1 cellular context compared by ENCODE assay signal in the genomic region with DNA sequence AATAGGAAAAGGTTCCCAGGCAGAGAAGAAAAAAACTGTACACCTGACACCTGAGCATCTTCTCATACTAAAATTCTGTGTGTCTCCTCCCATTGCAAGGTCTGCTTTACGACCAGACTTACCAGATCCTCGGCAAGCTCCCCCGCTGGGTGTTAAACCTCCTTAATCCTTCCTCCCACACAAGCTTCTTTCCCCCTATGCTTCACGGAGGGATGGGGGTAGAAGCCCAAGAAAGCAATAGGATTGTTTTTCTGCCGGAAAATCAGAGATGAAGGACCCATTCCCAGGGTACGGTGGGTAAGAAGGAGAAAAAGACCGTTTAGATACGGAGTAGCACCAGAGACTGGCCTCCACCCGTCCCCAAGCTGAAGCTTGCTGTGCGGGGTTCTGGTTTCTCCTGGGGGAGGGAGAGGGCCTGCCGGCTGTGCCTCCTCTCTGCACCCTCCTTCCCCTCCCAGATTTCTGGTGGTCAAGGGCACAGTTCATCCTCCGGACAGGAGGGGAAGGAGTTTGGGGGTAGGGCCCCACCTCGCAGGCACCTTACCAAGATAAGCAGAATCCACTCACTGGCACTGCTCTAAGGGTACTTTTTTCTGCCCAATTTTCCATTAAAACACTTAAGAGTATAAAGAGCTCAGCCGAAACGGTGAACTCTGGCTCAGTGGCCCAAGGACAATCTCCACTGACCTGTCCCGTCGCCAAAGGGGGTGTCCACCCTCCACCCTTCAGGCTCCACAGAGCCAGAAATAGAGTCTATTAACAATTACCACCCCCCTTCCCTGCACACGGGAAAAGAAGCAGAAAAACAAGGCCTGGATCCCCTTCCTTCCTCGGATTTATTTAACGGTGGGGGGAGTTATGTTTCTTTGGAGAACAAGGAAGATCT.
TF ChIP-seq lines count a peak whose summit lies in the region.

No MANE protein-coding gene starts in this region.

TF ChIP-seq in GM23338, 12 proteins besides CTCF, POLR2A, EP300 and RAD21 (continued from another document):
- TF ChIP-seq ZNF331 (CRISPR knock-in tag; IDR thresholded peaks at IDR 0.05; ENCODE audit: low read depth) = no peak
- no peak for TF ChIP-seq ETS1 (IDR thresholded peaks at IDR 0.05)
- TF ChIP-seq NANOG (IDR thresholded peaks at IDR 0.05; ENCODE audit: borderline replicate concordance) = no peak
- TF ChIP-seq EZH2 (IDR thresholded peaks at IDR 0.05; ENCODE audit: low read depth, unreplicated experiment) = no peak
- TF ChIP-seq POLR2AphosphoS5 (IDR thresholded peaks at IDR 0.05; ENCODE audit: low read depth) = no peak; the same call in 1 of the 2 replicates
- TF ChIP-seq EZH2phosphoT487 (IDR thresholded peaks at IDR 0.05; ENCODE audit: unreplicated experiment) = no peak
- TF ChIP-seq REST (IDR thresholded peaks at IDR 0.05; ENCODE audit: unreplicated experiment) = no peak
- TF ChIP-seq CREB1 (CRISPR knock-in tag; IDR thresholded peaks at IDR 0.05; ENCODE audit: low read depth) = no peak
- no peak for TF ChIP-seq JUNB (IDR thresholded peaks at IDR 0.05; ENCODE audit: unreplicated experiment)
